8 cellular contexts compared by ENCODE assay signal in the genomic region with DNA sequence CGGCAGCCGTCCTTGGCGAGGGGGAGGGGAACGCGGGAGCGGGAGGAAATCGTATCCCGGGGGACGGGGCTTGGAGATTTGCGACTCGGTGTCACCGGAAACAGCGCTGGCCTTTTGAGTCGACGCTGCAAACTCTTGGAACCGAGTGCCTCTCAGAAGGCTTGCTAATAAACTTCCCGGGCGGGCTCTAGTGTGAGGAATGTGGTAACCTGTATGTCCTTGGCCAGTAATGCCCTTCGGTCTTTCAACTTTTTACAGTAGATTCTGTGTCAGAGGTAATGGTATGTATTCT.
A peak's percentile ranks its signal among the peaks of the same experiment; 100 is the strongest.
DNase-seq lines count a peak whose midpoint lies in the region; ATAC-seq, FAIRE-seq and TF ChIP-seq lines count a peak whose summit lies in the region.

No MANE protein-coding gene starts in this region.

- peaks cover 50% of the 10 kb centered on the region for H3K4me1 ChIP-seq in left ventricle myocardium inferior
- H3K4me1 ChIP-seq in iPS-15b (ENCODE audit: control insufficient read depth, insufficient read depth, low read length) = peaks cover 4% of the 10 kb centered on the region
- peaks cover 11% of the 10 kb centered on the region for H3K4me1 ChIP-seq in stomach smooth muscle (ENCODE audit: control insufficient read depth, insufficient read depth, low read length)

- no peak for ATAC-seq in left ventricle myocardium superior
- peak; percentile 0 for ATAC-seq in activated CD8-positive, alpha-beta T cell treated with anti-CD3 and anti-CD28 coated beads for 36 hours

- H3K9me3 ChIP-seq in left ventricle myocardium inferior (replicated peaks) (no peaks in the 10 kb centered on the region), iPS-15b (ENCODE audit: control insufficient read depth, insufficient read depth, low read length) (no peaks in the 10 kb centered on the region), stomach smooth muscle (ENCODE audit: control insufficient read depth in 2 of 2, low read length in 2 of 2) (no peaks in the 10 kb centered on the region)

- DNase-seq in left ventricle myocardium inferior = no peak
- DNase-seq in left ventricle myocardium superior = no peak
- DNase-seq in activated CD8-positive, alpha-beta T cell treated with anti-CD3 and anti-CD28 coated beads for 36 hours = no peak
- no peak for DNase-seq in frontal cortex (ENCODE audit: low spot score in 2 of 2)
- no peak for DNase-seq in GM19239 (ENCODE audit: insufficient read length, low spot score)
- DNase-seq in GM03348 (ENCODE audit: low spot score) = no peak

- H3K9ac ChIP-seq in iPS-15b (ENCODE audit: low read depth, low read length) (peak overlapping the region; percentile 86), stomach smooth muscle (ENCODE audit: low read length in 2 of 2) (peak overlapping the region; percentile 66 to 93)

- intact Hi-C loops in left ventricle myocardium inferior (cut with micrococcal nuclease) = no loop called here
- intact Hi-C loops in left ventricle myocardium superior (cut with micrococcal nuclease) = loop anchor here (5.0 kb wide), 1 partner anchor 985 kb away; a partner anchor contains a TSS
- intact Hi-C loops in activated CD8-positive, alpha-beta T cell treated with anti-CD3 and anti-CD28 coated beads for 36 hours (cut with micrococcal nuclease) = no loop called here

- no peaks in the 10 kb centered on the region for H3K36me3 ChIP-seq in left ventricle myocardium inferior
- H3K36me3 ChIP-seq in iPS-15b (ENCODE audit: control insufficient read depth, insufficient read depth, low read length) = no peaks in the 10 kb centered on the region
- no peaks in the 10 kb centered on the region for H3K36me3 ChIP-seq in stomach smooth muscle (ENCODE audit: control insufficient read depth in 2 of 2, insufficient read depth in 2 of 2, low read length in 2 of 2)

- H3K9me3 Mint-ChIP-seq in activated CD8-positive, alpha-beta T cell treated with anti-CD3 and anti-CD28 coated beads for 36 hours = no peaks in the 10 kb centered on the region

- H3K27ac Mint-ChIP-seq in activated CD8-positive, alpha-beta T cell treated with anti-CD3 and anti-CD28 coated beads for 36 hours = peak overlapping the region; percentile 94

- H3K4me3 Mint-ChIP-seq in activated CD8-positive, alpha-beta T cell treated with anti-CD3 and anti-CD28 coated beads for 36 hours = peak overlapping the region; percentile 98

- peaks cover 39% of the 10 kb centered on the region for H3K4me1 Mint-ChIP-seq in activated CD8-positive, alpha-beta T cell treated with anti-CD3 and anti-CD28 coated beads for 36 hours (ENCODE audit: low read depth)

- TF ChIP-seq CTCF in left ventricle myocardium inferior (IDR thresholded peaks at IDR 0.05; ENCODE audit: borderline replicate concordance) = no peak
- no peak for TF ChIP-seq CTCF in activated CD8-positive, alpha-beta T cell treated with anti-CD3 and anti-CD28 coated beads for 36 hours (IDR thresholded peaks at IDR 0.05)

- H3K27me3 Mint-ChIP-seq in activated CD8-positive, alpha-beta T cell treated with anti-CD3 and anti-CD28 coated beads for 36 hours = no peaks in the 10 kb centered on the region

- CTCF ChIA-PET in activated CD8-positive, alpha-beta T cell treated with anti-CD3 and anti-CD28 coated beads for 36 hours (lab: Charles Lee) = no interaction called here

- H3K36me3 Mint-ChIP-seq in activated CD8-positive, alpha-beta T cell treated with anti-CD3 and anti-CD28 coated beads for 36 hours (ENCODE audit: low read depth) = peaks cover 25% of the 10 kb centered on the region

- H3K27ac ChIP-seq in left ventricle myocardium inferior (replicated peaks) (peak overlapping the region; percentile 100), stomach smooth muscle (ENCODE audit: low read length) (peak overlapping the region; percentile 86)

- FAIRE-seq in frontal cortex (lab: Jason Lieb, UNC) (no peak), GM19239 (lab: Jason Lieb, UNC) (no peak)

- peak overlapping the region; percentile 91 for H3K4me3 ChIP-seq in left ventricle myocardium inferior
- peak overlapping the region; percentile 66 for H3K4me3 ChIP-seq in iPS-15b (ENCODE audit: low read depth, low read length)
- H3K4me3 ChIP-seq in stomach smooth muscle (ENCODE audit: low read length in 2 of 2) = peak overlapping the region; percentile 87 to 88

- H3K27me3 ChIP-seq in left ventricle myocardium inferior (ENCODE audit: low read depth) = no peaks in the 10 kb centered on the region
- no peaks in the 10 kb centered on the region for H3K27me3 ChIP-seq in iPS-15b (ENCODE audit: control insufficient read depth, insufficient read depth, low read length)
- H3K27me3 ChIP-seq in stomach smooth muscle (ENCODE audit: control insufficient read depth in 1 of 2, insufficient read depth in 2 of 2, low read length in 2 of 2) = no peaks in the 10 kb centered on the region

- POLR2A ChIA-PET in activated CD8-positive, alpha-beta T cell treated with anti-CD3 and anti-CD28 coated beads for 36 hours (lab: Charles Lee) = interaction anchor here (1.4 to 2.9 kb wide), 2 partner anchors 7 to 10 kb away, joined by 6 to 9 read pairs; no protein-coding TSS in a partner anchor
